ENCODE assay signal across 1 cellular context in genomic region chr22:23275751-23276150, GRCh38.
A peak's percentile ranks its signal among the peaks of the same experiment; 100 is the strongest.
TF ChIP-seq lines count a peak whose summit lies in the region.

No MANE protein-coding gene starts in this region.

TF ChIP-seq in K562, 482 proteins besides CTCF, POLR2A, EP300 and RAD21 (continued from another document):
- TF ChIP-seq ZFP36 (IDR thresholded peaks at IDR 0.05; ENCODE audit: low read depth, low read length, partially characterized antibody) (no peak), MYC (IDR thresholded peaks at IDR 0.05; ENCODE audit: low read depth, low read length) (0 out of 2 replicates have a peak, but pooled peaks have one; percentile 10), MYC (CRISPR knock-in tag; IDR thresholded peaks at IDR 0.05; ENCODE audit: borderline replicate concordance, low read depth) (no peak), BDP1 (IDR thresholded peaks at IDR 0.05; ENCODE audit: insufficient read depth, insufficient read length) (no peak), EGR1 (conservative IDR thresholded peaks at IDR 0.05) (0 out of 2 replicates have a peak, but pooled peaks have one; percentile 19), ZNF280B (CRISPR knock-in tag; IDR thresholded peaks at IDR 0.05) (no peak), ZNF75A (CRISPR knock-in tag; IDR thresholded peaks at IDR 0.05) (no peak), BACH1 (tag; IDR thresholded peaks at IDR 0.05) (no peak), TAF1 (IDR thresholded peaks at IDR 0.05; ENCODE audit: control insufficient read depth, extremely low read depth, insufficient read depth, low read length, severe bottlenecking) (no peak), MCM7 (IDR thresholded peaks at IDR 0.05) (no peak)
